ENCODE assay signal across 8 cellular contexts in genomic region chr12:75944097-75944904, GRCh38.
DNase-seq lines count a peak whose midpoint lies in the region; ATAC-seq and TF ChIP-seq lines count a peak whose summit lies in the region.

No MANE protein-coding gene starts in this region.

- no peaks in the 10 kb centered on the region for H3K27me3 ChIP-seq in SK-N-SH (ENCODE audit: insufficient read depth)
- H3K27me3 ChIP-seq in neuron (ENCODE audit: insufficient read depth, low read length): no peaks in the 10 kb centered on the region

- no peaks in the 10 kb centered on the region for H3K9me2 ChIP-seq in SK-N-SH

- peaks cover 30% of the 10 kb centered on the region for H3F3A ChIP-seq in SK-N-SH (replicated peaks; ENCODE audit: insufficient read depth)

- POLR2A ChIA-PET in SK-N-SH (lab: Yijun Ruan, JAX): no interaction called here

- H3K9ac ChIP-seq in SK-N-SH: peak overlapping the region; percentile 62

- H3K4me3 ChIP-seq in SK-N-SH (ENCODE audit: low read depth in 2 of 2, low read length in 1 of 2): peak overlapping the region in 1 of 2 experiments; percentile 13; a peak in 1 of 4 replicates
- H3K4me3 ChIP-seq in neuron (ENCODE audit: low read length): no peak overlapping the region

- DNase-seq in Daoy (ENCODE audit: low read depth): peak; percentile 80
- no peak for DNase-seq in SK-N-SH
- DNase-seq in epithelial cell of prostate (ENCODE audit: low read depth, low spot score): peak; percentile 81
- no peak for DNase-seq in midbrain (lab: John Stamatoyannopoulos, UW)
- no peak for DNase-seq in putamen (ENCODE audit: low spot score)

- TF ChIP-seq RAD21 in SK-N-SH (IDR thresholded peaks at IDR 0.05; ENCODE audit: low read length): no peak

- peaks cover 0 to 5% of the 10 kb centered on the region in 2 experiments; a peak in 1 of 4 replicates for H3K4me1 ChIP-seq in SK-N-SH (ENCODE audit: control insufficient read depth in 1 of 2, insufficient read depth in 2 of 2, low read depth in 1 of 2, low read length in 1 of 2)
- H3K4me1 ChIP-seq in neuron (ENCODE audit: insufficient read depth, low read length): peaks cover 7% of the 10 kb centered on the region

- peak in 1 of 2 experiments; percentile 30; a peak in 1 of 4 replicates for TF ChIP-seq EP300 in SK-N-SH (IDR thresholded peaks at IDR 0.05; ENCODE audit: borderline replicate concordance in 1 of 2, low read depth in 1 of 2, low read length in 1 of 2)

- H2AFZ ChIP-seq in SK-N-SH (ENCODE audit: low read depth) (peak overlapping the region; percentile 64), neuron (ENCODE audit: low read depth, low read length) (peak overlapping the region; percentile 74)

- ATAC-seq in GM19467 (IDR thresholded peaks at IDR 0.05; ENCODE audit: unreplicated experiment) (peak; percentile 97), HG03460 (IDR thresholded peaks at IDR 0.05; ENCODE audit: unreplicated experiment) (peak; percentile 95)

- CTCF ChIA-PET in SK-N-SH (lab: Yijun Ruan, JAX): no interaction called here

- H3K79me2 ChIP-seq in SK-N-SH (ENCODE audit: insufficient read depth): no peaks in the 10 kb centered on the region

- H3K9me3 ChIP-seq in SK-N-SH (no peaks in the 10 kb centered on the region), neuron (ENCODE audit: low read length) (no peaks in the 10 kb centered on the region)

- no peaks in the 10 kb centered on the region for H4K20me1 ChIP-seq in SK-N-SH (ENCODE audit: insufficient read depth)

- TF ChIP-seq CTCF in SK-N-SH (IDR thresholded peaks at IDR 0.05): no peak

- H3K36me3 ChIP-seq in SK-N-SH (replicated peaks in 1 of 2; ENCODE audit: control insufficient read depth in 1 of 2, insufficient read depth in 2 of 2, low read length in 1 of 2): no peaks in the 10 kb centered on the region
- no peaks in the 10 kb centered on the region for H3K36me3 ChIP-seq in neuron (ENCODE audit: insufficient read depth, low read length)

- H3K4me2 ChIP-seq in SK-N-SH: peak overlapping the region; percentile 53

- WGBS in SK-N-SH (ENCODE audit: low lambda C conversion rate): 7% methylated on average over 1 of the region's 1 CpG

- H3K27ac ChIP-seq in SK-N-SH (ENCODE audit: low read depth in 2 of 2, low read length in 1 of 2): peak overlapping the region; percentile 85 to 96
- peak overlapping the region; percentile 100 for H3K27ac ChIP-seq in epithelial cell of prostate

TF ChIP-seq in SK-N-SH, 30 proteins besides CTCF, POLR2A, EP300 and RAD21:
- peak; percentile 87 for TF ChIP-seq RXRA (IDR thresholded peaks at IDR 0.05; ENCODE audit: borderline replicate concordance, low read depth)
- peak; percentile 31 for TF ChIP-seq PBX3 (IDR thresholded peaks at IDR 0.05)
- 0 out of 2 replicates have a peak, but pooled peaks have one; percentile 31 for TF ChIP-seq ZBTB33 (IDR thresholded peaks at IDR 0.05; ENCODE audit: borderline replicate concordance, low read depth)
- peak; percentile 73 for TF ChIP-seq JUND (IDR thresholded peaks at IDR 0.05)
- TF ChIP-seq FOXJ3 (CRISPR knock-in tag; IDR thresholded peaks at IDR 0.05): no peak
- TF ChIP-seq NRF1 (IDR thresholded peaks at IDR 0.05; ENCODE audit: low read depth, low read length): no peak
- peak; percentile 57; the same call in 1 of the 2 replicates for TF ChIP-seq FOXM1 (IDR thresholded peaks at IDR 0.05; ENCODE audit: low read depth)
- peak; percentile 26 for TF ChIP-seq NFIC (IDR thresholded peaks at IDR 0.05; ENCODE audit: borderline replicate concordance)
- TF ChIP-seq MEF2A (IDR thresholded peaks at IDR 0.05; ENCODE audit: borderline replicate concordance, low read depth): peak; percentile 49; the same call in 1 of the 2 replicates
- 0 out of 2 replicates have a peak, but pooled peaks have one; percentile 22 for TF ChIP-seq ELF1 (IDR thresholded peaks at IDR 0.05)
- TF ChIP-seq POLR2AphosphoS5 (IDR thresholded peaks at IDR 0.05; ENCODE audit: low read depth, low read length): peak; percentile 62; the same call in 1 of the 2 replicates
- no peak for TF ChIP-seq GABPA (IDR thresholded peaks at IDR 0.05; ENCODE audit: low read depth)
- TF ChIP-seq FOSL2 (IDR thresholded peaks at IDR 0.05; ENCODE audit: borderline replicate concordance, low read depth): peak; percentile 86
- 0 out of 2 replicates have a peak, but pooled peaks have one; percentile 35 for TF ChIP-seq MAX (IDR thresholded peaks at IDR 0.05; ENCODE audit: low read depth)
- no peak for TF ChIP-seq REST (IDR thresholded peaks at IDR 0.05; ENCODE audit: low read depth, low read length)
- TF ChIP-seq SIN3A (IDR thresholded peaks at IDR 0.05; ENCODE audit: borderline replicate concordance, low read depth, low read length): 0 out of 2 replicates have a peak, but pooled peaks have one; percentile 22
- TF ChIP-seq TEAD4 (IDR thresholded peaks at IDR 0.05; ENCODE audit: borderline replicate concordance, insufficient read depth): peak; percentile 35; the same call in 1 of the 2 replicates
- peak; percentile 81 for TF ChIP-seq TCF12 (IDR thresholded peaks at IDR 0.05)
- no peak; the same call in 1 of the 2 replicates for TF ChIP-seq YY1 (IDR thresholded peaks at IDR 0.05; ENCODE audit: low read depth)
TF ChIP-seq in SK-N-SH: peak in this region for 14.

Comparison
In these comparisons a context has a peak if more than half of its experiments do, and no peak if none do; other contexts are left out.
1. DNase-seq: peak in Daoy (single experiment) and epithelial cell of prostate (single experiment); none in SK-N-SH (single experiment), midbrain (single experiment) and putamen (single experiment).